In the genomic region with DNA sequence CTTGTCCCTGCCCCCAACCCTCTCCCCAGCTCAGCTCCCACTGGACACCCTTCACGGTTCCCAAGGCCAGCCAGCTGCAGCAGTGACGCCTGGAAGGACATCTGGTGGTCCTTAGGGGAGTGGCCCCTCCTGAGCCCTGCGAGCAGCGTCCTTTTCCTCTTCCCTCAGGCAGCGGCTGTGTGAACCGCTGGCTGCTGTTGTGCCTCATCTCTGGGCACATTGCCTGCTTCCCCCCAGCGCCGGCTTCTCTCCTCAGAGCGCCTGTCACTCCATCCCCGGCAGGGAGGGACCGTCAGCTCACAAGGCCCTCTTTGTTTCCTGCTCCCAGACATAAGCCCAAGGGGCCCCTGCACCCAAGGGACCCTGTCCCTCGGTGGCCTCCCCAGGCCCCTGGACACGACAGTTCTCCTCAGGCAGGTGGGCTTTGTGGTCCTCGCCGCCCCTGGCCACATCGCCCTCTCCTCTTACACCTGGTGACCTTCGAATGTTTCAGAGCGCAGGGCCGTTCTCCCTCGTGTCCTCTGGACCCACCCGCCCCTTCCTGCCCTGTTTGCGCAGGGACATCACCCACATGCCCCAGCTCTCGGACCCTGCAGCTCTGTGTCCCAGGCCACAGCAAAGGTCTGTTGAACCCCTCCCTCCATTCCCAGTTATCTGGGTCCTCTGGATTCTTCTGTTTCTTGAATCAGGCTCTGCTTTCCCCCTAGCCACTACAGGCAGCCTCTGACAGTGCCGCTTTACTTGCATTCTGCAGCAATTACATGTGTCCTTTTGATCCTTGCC, we compare ENCODE assay signal across 1 cellular context.
A peak's percentile ranks its signal among the peaks of the same experiment; 100 is the strongest.
TF ChIP-seq lines count a peak whose summit lies in the region.

No MANE protein-coding gene starts in this region.

TF ChIP-seq in HepG2, 621 proteins besides CTCF, POLR2A, EP300 and RAD21 (continued from another document and continues in another):
- TF ChIP-seq, protein P1, sequence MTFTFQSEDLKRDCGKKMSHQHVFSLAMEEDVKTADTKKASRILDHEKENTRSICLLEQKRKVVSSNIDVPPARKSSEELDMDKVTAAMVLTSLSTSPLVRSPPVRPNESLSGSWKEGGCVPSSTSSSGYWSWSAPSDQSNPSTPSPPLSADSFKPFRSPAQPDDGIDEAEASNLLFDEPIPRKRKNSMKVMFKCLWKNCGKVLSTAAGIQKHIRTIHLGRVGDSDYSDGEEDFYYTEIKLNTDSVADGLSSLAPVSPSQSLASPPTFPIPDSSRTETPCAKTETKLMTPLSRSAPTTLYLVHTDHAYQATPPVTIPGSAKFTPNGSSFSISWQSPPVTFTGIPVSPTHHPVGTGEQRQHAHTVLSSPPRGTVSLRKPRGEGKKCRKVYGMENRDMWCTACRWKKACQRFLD (CRISPR knock-in tag; IDR thresholded peaks at IDR 0.05; ENCODE audit: borderline replicate concordance) = 0 out of 2 replicates have a peak, but pooled peaks have one; percentile 84
- TF ChIP-seq, protein P2, sequence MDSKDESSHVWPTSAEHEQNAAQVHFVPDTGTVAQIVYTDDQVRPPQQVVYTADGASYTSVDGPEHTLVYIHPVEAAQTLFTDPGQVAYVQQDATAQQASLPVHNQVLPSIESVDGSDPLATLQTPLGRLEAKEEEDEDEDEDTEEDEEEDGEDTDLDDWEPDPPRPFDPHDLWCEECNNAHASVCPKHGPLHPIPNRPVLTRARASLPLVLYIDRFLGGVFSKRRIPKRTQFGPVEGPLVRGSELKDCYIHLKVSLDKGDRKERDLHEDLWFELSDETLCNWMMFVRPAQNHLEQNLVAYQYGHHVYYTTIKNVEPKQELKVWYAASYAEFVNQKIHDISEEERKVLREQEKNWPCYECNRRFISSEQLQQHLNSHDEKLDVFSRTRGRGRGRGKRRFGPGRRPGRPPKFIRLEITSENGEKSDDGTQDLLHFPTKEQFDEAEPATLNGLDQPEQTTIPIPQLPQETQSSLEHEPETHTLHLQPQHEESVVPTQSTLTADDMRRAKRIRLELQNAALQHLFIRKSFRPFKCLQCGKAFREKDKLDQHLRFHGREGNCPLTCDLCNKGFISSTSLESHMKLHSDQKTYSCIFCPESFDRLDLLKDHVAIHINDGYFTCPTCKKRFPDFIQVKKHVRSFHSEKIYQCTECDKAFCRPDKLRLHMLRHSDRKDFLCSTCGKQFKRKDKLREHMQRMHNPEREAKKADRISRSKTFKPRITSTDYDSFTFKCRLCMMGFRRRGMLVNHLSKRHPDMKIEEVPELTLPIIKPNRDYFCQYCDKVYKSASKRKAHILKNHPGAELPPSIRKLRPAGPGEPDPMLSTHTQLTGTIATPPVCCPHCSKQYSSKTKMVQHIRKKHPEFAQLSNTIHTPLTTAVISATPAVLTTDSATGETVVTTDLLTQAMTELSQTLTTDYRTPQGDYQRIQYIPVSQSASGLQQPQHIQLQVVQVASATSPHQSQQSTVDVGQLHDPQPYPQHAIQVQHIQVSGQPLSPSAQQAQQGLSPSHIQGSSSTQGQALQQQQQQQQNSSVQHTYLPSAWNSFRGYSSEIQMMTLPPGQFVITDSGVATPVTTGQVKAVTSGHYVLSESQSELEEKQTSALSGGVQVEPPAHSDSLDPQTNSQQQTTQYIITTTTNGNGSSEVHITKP (CRISPR knock-in tag; IDR thresholded peaks at IDR 0.05; ENCODE audit: low read depth) = no peak
- TF ChIP-seq, protein P3, sequence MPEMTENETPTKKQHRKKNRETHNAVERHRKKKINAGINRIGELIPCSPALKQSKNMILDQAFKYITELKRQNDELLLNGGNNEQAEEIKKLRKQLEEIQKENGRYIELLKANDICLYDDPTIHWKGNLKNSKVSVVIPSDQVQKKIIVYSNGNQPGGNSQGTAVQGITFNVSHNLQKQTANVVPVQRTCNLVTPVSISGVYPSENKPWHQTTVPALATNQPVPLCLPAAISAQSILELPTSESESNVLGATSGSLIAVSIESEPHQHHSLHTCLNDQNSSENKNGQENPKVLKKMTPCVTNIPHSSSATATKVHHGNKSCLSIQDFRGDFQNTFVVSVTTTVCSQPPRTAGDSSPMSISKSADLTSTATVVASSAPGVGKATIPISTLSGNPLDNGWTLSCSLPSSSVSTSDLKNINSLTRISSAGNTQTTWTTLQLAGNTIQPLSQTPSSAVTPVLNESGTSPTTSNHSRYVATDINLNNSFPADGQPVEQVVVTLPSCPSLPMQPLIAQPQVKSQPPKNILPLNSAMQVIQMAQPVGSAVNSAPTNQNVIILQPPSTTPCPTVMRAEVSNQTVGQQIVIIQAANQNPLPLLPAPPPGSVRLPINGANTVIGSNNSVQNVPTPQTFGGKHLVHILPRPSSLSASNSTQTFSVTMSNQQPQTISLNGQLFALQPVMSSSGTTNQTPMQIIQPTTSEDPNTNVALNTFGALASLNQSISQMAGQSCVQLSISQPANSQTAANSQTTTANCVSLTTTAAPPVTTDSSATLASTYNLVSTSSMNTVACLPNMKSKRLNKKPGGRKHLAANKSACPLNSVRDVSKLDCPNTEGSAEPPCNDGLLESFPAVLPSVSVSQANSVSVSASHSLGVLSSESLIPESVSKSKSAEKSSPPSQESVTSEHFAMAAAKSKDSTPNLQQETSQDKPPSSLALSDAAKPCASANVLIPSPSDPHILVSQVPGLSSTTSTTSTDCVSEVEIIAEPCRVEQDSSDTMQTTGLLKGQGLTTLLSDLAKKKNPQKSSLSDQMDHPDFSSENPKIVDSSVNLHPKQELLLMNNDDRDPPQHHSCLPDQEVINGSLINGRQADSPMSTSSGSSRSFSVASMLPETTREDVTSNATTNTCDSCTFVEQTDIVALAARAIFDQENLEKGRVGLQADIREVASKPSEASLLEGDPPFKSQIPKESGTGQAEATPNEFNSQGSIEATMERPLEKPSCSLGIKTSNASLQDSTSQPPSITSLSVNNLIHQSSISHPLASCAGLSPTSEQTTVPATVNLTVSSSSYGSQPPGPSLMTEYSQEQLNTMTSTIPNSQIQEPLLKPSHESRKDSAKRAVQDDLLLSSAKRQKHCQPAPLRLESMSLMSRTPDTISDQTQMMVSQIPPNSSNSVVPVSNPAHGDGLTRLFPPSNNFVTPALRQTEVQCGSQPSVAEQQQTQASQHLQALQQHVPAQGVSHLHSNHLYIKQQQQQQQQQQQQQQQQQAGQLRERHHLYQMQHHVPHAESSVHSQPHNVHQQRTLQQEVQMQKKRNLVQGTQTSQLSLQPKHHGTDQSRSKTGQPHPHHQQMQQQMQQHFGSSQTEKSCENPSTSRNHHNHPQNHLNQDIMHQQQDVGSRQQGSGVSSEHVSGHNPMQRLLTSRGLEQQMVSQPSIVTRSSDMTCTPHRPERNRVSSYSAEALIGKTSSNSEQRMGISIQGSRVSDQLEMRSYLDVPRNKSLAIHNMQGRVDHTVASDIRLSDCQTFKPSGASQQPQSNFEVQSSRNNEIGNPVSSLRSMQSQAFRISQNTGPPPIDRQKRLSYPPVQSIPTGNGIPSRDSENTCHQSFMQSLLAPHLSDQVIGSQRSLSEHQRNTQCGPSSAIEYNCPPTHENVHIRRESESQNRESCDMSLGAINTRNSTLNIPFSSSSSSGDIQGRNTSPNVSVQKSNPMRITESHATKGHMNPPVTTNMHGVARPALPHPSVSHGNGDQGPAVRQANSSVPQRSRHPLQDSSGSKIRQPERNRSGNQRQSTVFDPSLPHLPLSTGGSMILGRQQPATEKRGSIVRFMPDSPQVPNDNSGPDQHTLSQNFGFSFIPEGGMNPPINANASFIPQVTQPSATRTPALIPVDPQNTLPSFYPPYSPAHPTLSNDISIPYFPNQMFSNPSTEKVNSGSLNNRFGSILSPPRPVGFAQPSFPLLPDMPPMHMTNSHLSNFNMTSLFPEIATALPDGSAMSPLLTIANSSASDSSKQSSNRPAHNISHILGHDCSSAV (CRISPR knock-in tag; IDR thresholded peaks at IDR 0.05; ENCODE audit: borderline replicate concordance) = no peak
- TF ChIP-seq SMYD3 (CRISPR knock-in tag; IDR thresholded peaks at IDR 0.05) (0 out of 2 replicates have a peak, but pooled peaks have one; percentile 29), ZNF562 (CRISPR knock-in tag; IDR thresholded peaks at IDR 0.05; ENCODE audit: borderline replicate concordance) (no peak), KDM4B (CRISPR knock-in tag; IDR thresholded peaks at IDR 0.05) (no peak; the same call in 1 of the 2 replicates), NFKB2 (CRISPR knock-in tag; IDR thresholded peaks at IDR 0.05; ENCODE audit: borderline replicate concordance) (peak; percentile 95; the same call in 1 of the 2 replicates), ZBTB42 (CRISPR knock-in tag; IDR thresholded peaks at IDR 0.05) (no peak), HNF4A (CRISPR knock-in tag; IDR thresholded peaks at IDR 0.05) (peak; percentile 81), ZNF678 (CRISPR knock-in tag; IDR thresholded peaks at IDR 0.05) (0 out of 2 replicates have a peak, but pooled peaks have one; percentile 39), KAT8 (CRISPR knock-in tag; IDR thresholded peaks at IDR 0.05) (no peak), ZNF3 (CRISPR knock-in tag; IDR thresholded peaks at IDR 0.05) (no peak), ESRRA (CRISPR knock-in tag; IDR thresholded peaks at IDR 0.05; ENCODE audit: low read depth) (peak; percentile 96), SRF (IDR thresholded peaks at IDR 0.05; ENCODE audit: low read depth, low read length) (no peak), EHMT2 (IDR thresholded peaks at IDR 0.05; ENCODE audit: borderline replicate concordance, low read depth, low read length) (no peak), HDAC6 (IDR thresholded peaks at IDR 0.05; ENCODE audit: low read depth, low read length) (no peak), RORA (CRISPR knock-in tag; IDR thresholded peaks at IDR 0.05) (no peak), ZNF10 (CRISPR knock-in tag; IDR thresholded peaks at IDR 0.05; ENCODE audit: borderline replicate concordance, low read depth) (no peak), ZNF451 (CRISPR knock-in tag; IDR thresholded peaks at IDR 0.05) (0 out of 2 replicates have a peak, but pooled peaks have one; percentile 7), ZBTB38 (CRISPR knock-in tag; IDR thresholded peaks at IDR 0.05) (peak; percentile 81), PPARG (CRISPR knock-in tag; conservative IDR thresholded peaks at IDR 0.05) (no peak; the same call in 1 of the 2 replicates), ZNF605 (CRISPR knock-in tag; IDR thresholded peaks at IDR 0.05) (no peak; the same call in 1 of the 2 replicates)
- TF ChIP-seq, protein P4, sequence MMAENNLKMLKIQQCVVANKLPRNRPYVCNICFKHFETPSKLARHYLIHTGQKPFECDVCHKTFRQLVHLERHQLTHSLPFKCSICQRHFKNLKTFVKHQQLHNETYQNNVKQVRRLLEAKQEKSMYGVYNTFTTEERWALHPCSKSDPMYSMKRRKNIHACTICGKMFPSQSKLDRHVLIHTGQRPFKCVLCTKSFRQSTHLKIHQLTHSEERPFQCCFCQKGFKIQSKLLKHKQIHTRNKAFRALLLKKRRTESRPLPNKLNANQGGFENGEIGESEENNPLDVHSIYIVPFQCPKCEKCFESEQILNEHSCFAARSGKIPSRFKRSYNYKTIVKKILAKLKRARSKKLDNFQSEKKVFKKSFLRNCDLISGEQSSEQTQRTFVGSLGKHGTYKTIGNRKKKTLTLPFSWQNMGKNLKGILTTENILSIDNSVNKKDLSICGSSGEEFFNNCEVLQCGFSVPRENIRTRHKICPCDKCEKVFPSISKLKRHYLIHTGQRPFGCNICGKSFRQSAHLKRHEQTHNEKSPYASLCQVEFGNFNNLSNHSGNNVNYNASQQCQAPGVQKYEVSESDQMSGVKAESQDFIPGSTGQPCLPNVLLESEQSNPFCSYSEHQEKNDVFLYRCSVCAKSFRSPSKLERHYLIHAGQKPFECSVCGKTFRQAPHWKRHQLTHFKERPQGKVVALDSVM (CRISPR knock-in tag; IDR thresholded peaks at IDR 0.05) = no peak
- TF ChIP-seq, protein P5, sequence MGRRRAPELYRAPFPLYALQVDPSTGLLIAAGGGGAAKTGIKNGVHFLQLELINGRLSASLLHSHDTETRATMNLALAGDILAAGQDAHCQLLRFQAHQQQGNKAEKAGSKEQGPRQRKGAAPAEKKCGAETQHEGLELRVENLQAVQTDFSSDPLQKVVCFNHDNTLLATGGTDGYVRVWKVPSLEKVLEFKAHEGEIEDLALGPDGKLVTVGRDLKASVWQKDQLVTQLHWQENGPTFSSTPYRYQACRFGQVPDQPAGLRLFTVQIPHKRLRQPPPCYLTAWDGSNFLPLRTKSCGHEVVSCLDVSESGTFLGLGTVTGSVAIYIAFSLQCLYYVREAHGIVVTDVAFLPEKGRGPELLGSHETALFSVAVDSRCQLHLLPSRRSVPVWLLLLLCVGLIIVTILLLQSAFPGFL (CRISPR knock-in tag; IDR thresholded peaks at IDR 0.05) = no peak
- TF ChIP-seq, protein P6, sequence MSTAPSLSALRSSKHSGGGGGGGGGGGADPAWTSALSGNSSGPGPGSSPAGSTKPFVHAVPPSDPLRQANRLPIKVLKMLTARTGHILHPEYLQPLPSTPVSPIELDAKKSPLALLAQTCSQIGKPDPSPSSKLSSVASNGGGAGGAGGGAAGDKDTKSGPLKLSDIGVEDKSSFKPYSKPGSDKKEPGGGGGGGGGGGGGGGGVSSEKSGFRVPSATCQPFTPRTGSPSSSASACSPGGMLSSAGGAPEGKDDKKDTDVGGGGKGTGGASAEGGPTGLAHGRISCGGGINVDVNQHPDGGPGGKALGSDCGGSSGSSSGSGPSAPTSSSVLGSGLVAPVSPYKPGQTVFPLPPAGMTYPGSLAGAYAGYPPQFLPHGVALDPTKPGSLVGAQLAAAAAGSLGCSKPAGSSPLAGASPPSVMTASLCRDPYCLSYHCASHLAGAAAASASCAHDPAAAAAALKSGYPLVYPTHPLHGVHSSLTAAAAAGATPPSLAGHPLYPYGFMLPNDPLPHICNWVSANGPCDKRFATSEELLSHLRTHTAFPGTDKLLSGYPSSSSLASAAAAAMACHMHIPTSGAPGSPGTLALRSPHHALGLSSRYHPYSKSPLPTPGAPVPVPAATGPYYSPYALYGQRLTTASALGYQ (CRISPR knock-in tag; IDR thresholded peaks at IDR 0.05) = peak; percentile 80; the same call in 1 of the 2 replicates
- TF ChIP-seq, protein P7, sequence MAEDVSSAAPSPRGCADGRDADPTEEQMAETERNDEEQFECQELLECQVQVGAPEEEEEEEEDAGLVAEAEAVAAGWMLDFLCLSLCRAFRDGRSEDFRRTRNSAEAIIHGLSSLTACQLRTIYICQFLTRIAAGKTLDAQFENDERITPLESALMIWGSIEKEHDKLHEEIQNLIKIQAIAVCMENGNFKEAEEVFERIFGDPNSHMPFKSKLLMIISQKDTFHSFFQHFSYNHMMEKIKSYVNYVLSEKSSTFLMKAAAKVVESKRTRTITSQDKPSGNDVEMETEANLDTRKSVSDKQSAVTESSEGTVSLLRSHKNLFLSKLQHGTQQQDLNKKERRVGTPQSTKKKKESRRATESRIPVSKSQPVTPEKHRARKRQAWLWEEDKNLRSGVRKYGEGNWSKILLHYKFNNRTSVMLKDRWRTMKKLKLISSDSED (CRISPR knock-in tag; IDR thresholded peaks at IDR 0.05) = no peak
- TF ChIP-seq, protein P8, sequence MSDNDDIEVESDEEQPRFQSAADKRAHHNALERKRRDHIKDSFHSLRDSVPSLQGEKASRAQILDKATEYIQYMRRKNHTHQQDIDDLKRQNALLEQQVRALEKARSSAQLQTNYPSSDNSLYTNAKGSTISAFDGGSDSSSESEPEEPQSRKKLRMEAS (IDR thresholded peaks at IDR 0.05) = peak; percentile 82
- TF ChIP-seq, protein P9, sequence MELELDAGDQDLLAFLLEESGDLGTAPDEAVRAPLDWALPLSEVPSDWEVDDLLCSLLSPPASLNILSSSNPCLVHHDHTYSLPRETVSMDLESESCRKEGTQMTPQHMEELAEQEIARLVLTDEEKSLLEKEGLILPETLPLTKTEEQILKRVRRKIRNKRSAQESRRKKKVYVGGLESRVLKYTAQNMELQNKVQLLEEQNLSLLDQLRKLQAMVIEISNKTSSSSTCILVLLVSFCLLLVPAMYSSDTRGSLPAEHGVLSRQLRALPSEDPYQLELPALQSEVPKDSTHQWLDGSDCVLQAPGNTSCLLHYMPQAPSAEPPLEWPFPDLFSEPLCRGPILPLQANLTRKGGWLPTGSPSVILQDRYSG (CRISPR knock-in tag; IDR thresholded peaks at IDR 0.05) = no peak
